ENCODE assay signal across 22 cellular contexts in the genomic region with DNA sequence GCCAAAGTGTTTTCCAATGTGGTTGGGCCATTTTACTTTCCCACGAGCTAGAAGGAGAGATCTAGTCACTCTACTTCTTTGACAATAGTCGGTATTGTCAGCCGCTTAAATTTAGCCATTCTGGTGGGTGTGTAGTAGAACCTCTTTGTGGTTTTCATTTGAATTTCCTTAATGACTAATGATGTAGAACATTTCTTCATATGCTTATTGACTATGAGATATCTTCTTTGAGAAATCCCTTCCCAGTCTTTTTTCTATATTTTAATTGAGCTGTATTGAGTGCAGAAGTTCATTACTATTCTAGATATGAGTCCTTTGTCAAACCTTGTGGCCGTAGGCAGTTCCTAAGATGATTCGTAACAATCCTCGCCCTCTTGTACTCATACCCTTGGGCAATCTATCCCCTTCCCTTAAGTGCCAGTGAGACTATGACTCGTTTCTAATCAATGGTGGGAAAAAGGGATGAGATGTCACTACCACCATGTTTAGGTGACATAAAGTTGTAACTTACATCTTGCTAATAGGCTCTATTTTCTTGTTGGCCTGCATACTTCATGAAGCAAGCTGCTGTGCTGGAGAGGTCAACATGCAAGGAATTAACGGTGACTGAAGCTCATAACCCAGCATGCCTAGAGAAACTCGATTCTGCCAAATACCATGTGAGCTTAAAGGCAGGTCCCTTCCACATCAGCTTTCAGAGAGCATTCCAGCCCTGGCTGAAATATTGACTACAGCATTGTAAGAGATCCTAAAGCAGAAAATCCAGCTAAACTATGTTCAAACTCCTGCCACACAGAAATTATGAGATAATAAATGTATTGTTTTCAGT.
"Had no signal": no experiment of that assay in that cellular context is flagged by ENCODE, and none has a peak within 500 bp of the region (broad histone marks: within the 10 kb centered on the region; RNA-seq: fewer than 3 reads in every experiment).

No MANE protein-coding gene starts in this region.

- H3K27ac ChIP-seq: adrenal gland, coronary artery, sigmoid colon, testis had no signal

- H3K4me1 ChIP-seq: adrenal gland, sigmoid colon, testis had no signal

- H3K36me3 ChIP-seq: adrenal gland, sigmoid colon had no signal

- H3K27me3 ChIP-seq: adrenal gland, sigmoid colon, testis had no signal

- ATAC-seq: activated T-cell treated with anti-CD3 and anti-CD28 coated beads, Interleukin-2, amount 50 U/mL, for 4 hours; left colon; naive thymus-derived CD4-positive, alpha-beta T cell; T-helper 17 cell had no signal

- H3K4me3 ChIP-seq: adrenal gland, coronary artery, sigmoid colon, testis had no signal

- DNase-seq: activated CD4-positive, alpha-beta T cell treated with anti-CD3 and anti-CD28 coated beads for 4 hours; activated CD4-positive, alpha-beta T cell treated with anti-CD3 and anti-CD28 coated beads, Interleukin-2, amount 50 U/mL, for 48 hours; activated CD4-positive, CD25-positive, alpha-beta regulatory T cell; activated CD8-positive, alpha-beta memory T cell treated with anti-CD3 and anti-CD28 coated beads, Interleukin-2, amount 50 U/mL, for 48 hours; activated naive CD4-positive, alpha-beta T cell; activated T-cell treated with anti-CD3 and anti-CD28 coated beads, Interleukin-2, amount 50 U/mL, for 4 hours; adrenal gland; endodermal cell; hypothalamus; left colon; mesenchymal stem cell; naive thymus-derived CD4-positive, alpha-beta T cell; occipital lobe; posterior cingulate gyrus; sigmoid colon; stimulated activated CD4-positive, alpha-beta T cell treated with anti-CD3 and anti-CD28 coated beads, Interleukin-4, amount 100 ng/mL, for 1 hour; stimulated activated naive CD4-positive, alpha-beta T cell; SW 1271; T-helper 17 cell; testis; trophoblast cell had no signal

- H3K9me3 ChIP-seq: adrenal gland, testis had no signal
